ENCODE assay signal across 8 cellular contexts in genomic region chr10:42367532-42368230, GRCh38.
DNase-seq lines count a peak whose midpoint lies in the region; ATAC-seq and TF ChIP-seq lines count a peak whose summit lies in the region.

No MANE protein-coding gene starts in this region.

- H3K4me1 ChIP-seq in RWPE2 (ENCODE audit: insufficient read depth, poor library complexity, severe bottlenecking) (no peaks in the 10 kb centered on the region), endodermal cell (ENCODE audit: control insufficient read depth, insufficient read depth, low read length) (no peaks in the 10 kb centered on the region)

- WGBS in endodermal cell (ENCODE audit: insufficient coverage in 1 of 2, insufficient read length in 1 of 2), 2 experiments: 13 to 42% methylated on average over 7 to 33 of the region's 33 CpGs

- CTCF ChIA-PET in activated CD4-positive, alpha-beta T cell treated with anti-CD3 and anti-CD28 coated beads, Interleukin-2, amount 10 ng/mL, durations not matched to agents 7 days and 5 days (lab: Charles Lee): no interaction called here

- TF ChIP-seq CTCF in RWPE2 (IDR thresholded peaks at IDR 0.05; ENCODE audit: poor library complexity, severe bottlenecking) (no peak), endodermal cell (conservative IDR thresholded peaks at IDR 0.05) (no peak)

- peak overlapping the region; percentile 11 for H3K27ac ChIP-seq in RWPE2 (ENCODE audit: poor library complexity, severe bottlenecking)
- peak overlapping the region; percentile 44 for H3K27ac ChIP-seq in endodermal cell (ENCODE audit: low read depth, low read length)
- H3K27ac ChIP-seq in substantia nigra (ENCODE audit: low read depth, low read length, poor library complexity, severe bottlenecking): peak overlapping the region; percentile 35

- H3K36me3 ChIP-seq in RWPE2 (ENCODE audit: low read depth): no peaks in the 10 kb centered on the region
- H3K36me3 ChIP-seq in endodermal cell (ENCODE audit: control insufficient read depth, insufficient read depth, low read length): no peaks in the 10 kb centered on the region

- H3K9me3 ChIP-seq in RWPE2 (ENCODE audit: severe bottlenecking) (peaks cover 13% of the 10 kb centered on the region), endodermal cell (ENCODE audit: control insufficient read depth, low read length) (peaks cover 57% of the 10 kb centered on the region)

- H3K27me3 Mint-ChIP-seq in activated CD4-positive, alpha-beta T cell treated with anti-CD3 and anti-CD28 coated beads, Interleukin-2, amount 10 ng/mL, durations not matched to agents 7 days and 5 days: no peaks in the 10 kb centered on the region
- no peaks in the 10 kb centered on the region for H3K27me3 Mint-ChIP-seq in endodermal cell (ENCODE audit: insufficient read depth)
- no peaks in the 10 kb centered on the region for H3K27me3 Mint-ChIP-seq in memory B cell

- DNase-seq in activated CD4-positive, alpha-beta T cell treated with anti-CD3 and anti-CD28 coated beads, Interleukin-2, amount 10 ng/mL, durations not matched to agents 7 days and 5 days: peak; percentile 10
- no peak for DNase-seq in activated CD4-positive, alpha-beta T cell treated with anti-CD3 and anti-CD28 coated beads for 4 hours
- peak; percentile 61 for DNase-seq in RWPE2 (ENCODE audit: low spot score)
- DNase-seq in endodermal cell: no peak
- peak in 1 of 2 donors; percentile 11 for DNase-seq in memory B cell (ENCODE audit: low spot score in 2 of 2)
- peak; percentile 12 to 96 (median 78) for DNase-seq in substantia nigra (lab: John Stamatoyannopoulos, UW)
- no peak for DNase-seq in SIG-M5 treated with dmso at 0.1 percent for 504 hours (lab: John Stamatoyannopoulos, UW; ENCODE audit: unreplicated experiment)

- H3K36me3 Mint-ChIP-seq in activated CD4-positive, alpha-beta T cell treated with anti-CD3 and anti-CD28 coated beads, Interleukin-2, amount 10 ng/mL, durations not matched to agents 7 days and 5 days (ENCODE audit: low read depth): no peaks in the 10 kb centered on the region
- peaks cover 1% of the 10 kb centered on the region for H3K36me3 Mint-ChIP-seq in endodermal cell (ENCODE audit: low read depth)
- no peaks in the 10 kb centered on the region for H3K36me3 Mint-ChIP-seq in memory B cell

- POLR2A ChIA-PET in activated CD4-positive, alpha-beta T cell treated with anti-CD3 and anti-CD28 coated beads, Interleukin-2, amount 10 ng/mL, durations not matched to agents 7 days and 5 days (lab: Charles Lee): no interaction called here

- H3K4me3 ChIP-seq in RWPE2 (ENCODE audit: severe bottlenecking): peak overlapping the region; percentile 37
- peak overlapping the region; percentile 79 for H3K4me3 ChIP-seq in endodermal cell (ENCODE audit: low read length)

- H3K9ac ChIP-seq in endodermal cell (ENCODE audit: extremely low read depth, low read length, poor library complexity, severe bottlenecking): peak overlapping the region; percentile 57

- ATAC-seq in HG03097 (IDR thresholded peaks at IDR 0.05; ENCODE audit: low FRiP score, unreplicated experiment) (peak; percentile 92), RWPE2 (ENCODE audit: low read depth) (peak; percentile 98), memory B cell (ENCODE audit: low read depth) (peak; percentile 63)

- H3K27me3 ChIP-seq in RWPE2 (ENCODE audit: insufficient read depth, poor library complexity, severe bottlenecking) (no peaks in the 10 kb centered on the region), endodermal cell (ENCODE audit: control insufficient read depth, insufficient read depth, low read length, poor library complexity, severe bottlenecking) (no peaks in the 10 kb centered on the region)

- no peak overlapping the region for H3K27ac Mint-ChIP-seq in activated CD4-positive, alpha-beta T cell treated with anti-CD3 and anti-CD28 coated beads, Interleukin-2, amount 10 ng/mL, durations not matched to agents 7 days and 5 days
- no peak overlapping the region for H3K27ac Mint-ChIP-seq in endodermal cell
- H3K27ac Mint-ChIP-seq in memory B cell: no peak overlapping the region

- peaks cover 23% of the 10 kb centered on the region for H3K9me3 Mint-ChIP-seq in activated CD4-positive, alpha-beta T cell treated with anti-CD3 and anti-CD28 coated beads, Interleukin-2, amount 10 ng/mL, durations not matched to agents 7 days and 5 days
- peaks cover 88% of the 10 kb centered on the region for H3K9me3 Mint-ChIP-seq in endodermal cell
- H3K9me3 Mint-ChIP-seq in memory B cell: peaks cover 9% of the 10 kb centered on the region

- no peaks in the 10 kb centered on the region for H3K4me1 Mint-ChIP-seq in activated CD4-positive, alpha-beta T cell treated with anti-CD3 and anti-CD28 coated beads, Interleukin-2, amount 10 ng/mL, durations not matched to agents 7 days and 5 days
- H3K4me1 Mint-ChIP-seq in endodermal cell (no peaks in the 10 kb centered on the region), memory B cell (no peaks in the 10 kb centered on the region)

- peak overlapping the region; percentile 22 for H3K4me3 Mint-ChIP-seq in activated CD4-positive, alpha-beta T cell treated with anti-CD3 and anti-CD28 coated beads, Interleukin-2, amount 10 ng/mL, durations not matched to agents 7 days and 5 days
- H3K4me3 Mint-ChIP-seq in endodermal cell (no peak overlapping the region), memory B cell (peak overlapping the region; percentile 71)

Comparison
In these comparisons a context has a peak if more than half of its experiments do, and no peak if none do; other contexts are left out.
1. DNase-seq: peak in activated CD4-positive, alpha-beta T cell treated with anti-CD3 and anti-CD28 coated beads, Interleukin-2, amount 10 ng/mL, durations not matched to agents 7 days and 5 days (single experiment), RWPE2 (single experiment) and substantia nigra (49 of 49); none in activated CD4-positive, alpha-beta T cell treated with anti-CD3 and anti-CD28 coated beads for 4 hours (0 of 2), endodermal cell (single experiment) and SIG-M5 treated with dmso at 0.1 percent for 504 hours (single experiment).
2. Peak in every context shown above with its lines, with median percentiles within 50 percentile points of each other: ATAC-seq and H3K27ac ChIP-seq.